ENCODE assay signal across 28 cellular contexts in the genomic region with DNA sequence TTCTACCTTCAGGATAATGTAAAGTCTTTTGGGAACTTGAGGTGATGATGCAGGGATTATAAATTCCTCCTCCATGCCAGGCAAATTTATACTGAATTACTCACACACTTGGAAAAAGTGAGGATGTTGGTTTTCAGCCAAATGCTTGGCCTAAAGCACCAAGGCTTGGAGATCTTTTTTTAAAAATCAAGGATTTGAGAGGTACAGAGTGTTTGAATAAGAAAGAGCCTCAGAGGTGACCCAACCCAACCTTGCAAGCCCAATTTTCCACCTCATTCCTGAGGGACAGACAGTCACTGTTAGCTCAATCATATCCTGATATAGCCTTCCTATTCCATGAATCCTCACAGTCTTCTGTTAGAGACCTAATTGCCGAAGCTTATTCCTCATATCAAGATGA. TPM values are rescaled to one million over a fixed set of nuclear protein-coding genes. Genes with fewer than 3 reads are reported as not detected.
DNase-seq lines count a peak whose midpoint lies in the region; ATAC-seq, FAIRE-seq and TF ChIP-seq lines count a peak whose summit lies in the region.
"Had no signal": no experiment of that assay in that cellular context is flagged by ENCODE, and none has a peak within 500 bp of the region (broad histone marks: within the 10 kb centered on the region; RNA-seq: fewer than 3 reads in every experiment).

No MANE protein-coding gene starts in this region.

- H3K27me3 ChIP-seq in lower lobe of right lung (ENCODE audit: low read depth) (no peaks in the 10 kb centered on the region), left ventricle myocardium inferior (ENCODE audit: low read depth) (peaks cover 28% of the 10 kb centered on the region)
- H3K27me3 ChIP-seq: vagina had no signal

- TF ChIP-seq CTCF in lower lobe of right lung (IDR thresholded peaks at IDR 0.05) = no peak
- no peak for TF ChIP-seq CTCF in left ventricle myocardium inferior (IDR thresholded peaks at IDR 0.05; ENCODE audit: borderline replicate concordance)

- H3K36me3 ChIP-seq in lower lobe of right lung (no peaks in the 10 kb centered on the region), left ventricle myocardium inferior (no peaks in the 10 kb centered on the region)
- H3K36me3 ChIP-seq: vagina had no signal

- FAIRE-seq in HTR-8/SVneo (lab: Jason Lieb, UNC) = no peak
- FAIRE-seq: A204.1, GM12891, small intestine had no signal

- H3K4me1 ChIP-seq in lower lobe of right lung (no peaks in the 10 kb centered on the region), left ventricle myocardium inferior (no peaks in the 10 kb centered on the region)
- H3K4me1 ChIP-seq: vagina had no signal

- peak; percentile 60 for DNase-seq in ACHN
- DNase-seq in HT1080 (ENCODE audit: low read depth) = peak; percentile 42
- DNase-seq in astrocyte of the hippocampus (ENCODE audit: low read depth, low spot score) = peak; percentile 91
- DNase-seq in lower lobe of right lung = no peak
- DNase-seq in left ventricle myocardium inferior = no peak
- DNase-seq in NCI-H2171 (lab: John Stamatoyannopoulos, UW) = no peak
- DNase-seq in HTR-8/SVneo (ENCODE audit: insufficient read length, low spot score) = no peak
- DNase-seq: activated CD4-positive, CD25-positive, alpha-beta regulatory T cell treated with anti-CD3 and anti-CD28 coated beads, Interleukin-2, amount 50 U/mL, for 72 hours; activated CD8-positive, alpha-beta memory T cell treated with anti-CD3 and anti-CD28 coated beads for 24 hours; activated naive CD8-positive, alpha-beta T cell treated with anti-CD3 and anti-CD28 coated beads for 36 hours; dermis blood vessel endothelial cell; DMS 273 treated with DMSO at 0.1 percent for 48 hours; HCEC 1CT; left cardiac atrium; NCI-H1417 treated with DMSO at 0.1 percent for 48 hours; NCI-H2171 treated with DMSO at 0.1 percent for 48 hours; NCI-H748 treated with DMSO at 0.1 percent for 48 hours; PC-9; SK-N-SH; stimulated activated CD4-positive, alpha-beta T cell treated with anti-CD3 and anti-CD28 coated beads, Interleukin-4, amount 100 ng/mL, for 24 hours; T1000 had no signal

- intact Hi-C loops in lower lobe of right lung (cut with DNase I) = no loop called here
- intact Hi-C loops in left ventricle myocardium inferior (cut with micrococcal nuclease) = no loop called here

- in situ Hi-C loops in ACHN (cut with HindIII; ENCODE audit: low pct_ligation_motif_present, low pct_unique_long_range_greater_than_20kb, low sequenced_read_pairs) = no loop called here

- H3K4me3 ChIP-seq in lower lobe of right lung (no peak overlapping the region), left ventricle myocardium inferior (no peak overlapping the region)
- H3K4me3 ChIP-seq: PC-9, vagina had no signal

- no peaks in the 10 kb centered on the region for H3K9me3 ChIP-seq in lower lobe of right lung
- H3K9me3 ChIP-seq in left ventricle myocardium inferior (replicated peaks) = no peaks in the 10 kb centered on the region
- H3K9me3 ChIP-seq: SK-N-SH, vagina had no signal

- ATAC-seq in lower lobe of right lung = peak; percentile 24 to 39
- no peak for ATAC-seq in HG03045 (IDR thresholded peaks at IDR 0.05; ENCODE audit: unreplicated experiment)

- H3K27ac ChIP-seq in lower lobe of right lung (no peak overlapping the region), left ventricle myocardium inferior (replicated peaks) (no peak overlapping the region)
- H3K27ac ChIP-seq: PC-9, vagina had no signal

RNA-seq across cellular contexts. Expression of gene GRIN2A, which starts 14.0 kb away (rescaled TPM):
- total RNA-seq in HT1080 (2014; rRNA removed; shearing (Covaris generic)) = 0.73 TPM in 1 of 2 replicates, not detected in the other
- polyA plus RNA-seq in HT1080 (2015; cell fraction: cytosol; rRNA removed) = 0.01 TPM in 1 of 2 replicates, not detected in the other
- polyA plus RNA-seq in HT1080 (2015; cell fraction: nucleus; rRNA removed) = 0.11 TPM in 1 of 2 replicates, not detected in the other
- total RNA-seq in lower lobe of right lung = 0.56 TPM
- total RNA-seq in left ventricle myocardium inferior = 2.4 TPM
- total RNA-seq: activated naive CD8-positive, alpha-beta T cell treated with anti-CD3 and anti-CD28 coated beads for 36 hours; dermis blood vessel endothelial cell; HT-29; mononuclear cell; PC-9 had no signal
- polyA plus RNA-seq: SK-N-SH had no signal

Comparison
In these comparisons a context has a peak if more than half of its experiments do, and no peak if none do; other contexts are left out.
1. DNase-seq: peak in ACHN (single experiment), HT1080 (single experiment) and astrocyte of the hippocampus (single experiment); none in lower lobe of right lung (single experiment), left ventricle myocardium inferior (single experiment), NCI-H2171 (single experiment) and HTR-8/SVneo (single experiment).